Comparison of ENCODE assay signal across 11 cellular contexts in genomic region chr2:216107760-216108159, GRCh38. TPM values are rescaled to one million over a fixed set of nuclear protein-coding genes. Genes with fewer than 3 reads are reported as not detected.
DNase-seq lines count a peak whose midpoint lies in the region; ATAC-seq, FAIRE-seq and TF ChIP-seq lines count a peak whose summit lies in the region.
"Had no signal": no experiment of that assay in that cellular context is flagged by ENCODE, and none has a peak within 500 bp of the region (broad histone marks: within the 10 kb centered on the region; RNA-seq: fewer than 3 reads in every experiment).

No MANE protein-coding gene starts in this region.

- H3K27me3 Mint-ChIP-seq in activated naive CD4-positive, alpha-beta T cell treated with anti-CD3 and anti-CD28 coated beads, Interleukin-2, amount 50 U/mL, for 24 hours: no peaks in the 10 kb centered on the region
- peaks cover 5 to 10% of the 10 kb centered on the region in 2 donors for H3K27me3 Mint-ChIP-seq in stimulated activated naive B cell treated with anti-CD40 and anti-IgM and Interleukin-4, amounts not matched to agents 10 μg/mL and 1 μg/mL and 100 μg/mL, for 72 hours

- WGBS in K562 (ENCODE audit: insufficient coverage, low coverage, missing lambda C conversion rate): 27% methylated on average over 13 of the region's 13 CpGs

- peaks cover 5 to 14% of the 10 kb centered on the region in 2 experiments; a peak in 4 of 5 replicates for H3K4me1 ChIP-seq in K562 (replicated peaks in 1 of 2; ENCODE audit: control insufficient read depth in 2 of 2, insufficient read depth in 2 of 2, low read length in 2 of 2)

- peak overlapping the region; percentile 73 for H3K4me2 ChIP-seq in K562 (ENCODE audit: insufficient read depth, low read length)

- no peaks in the 10 kb centered on the region for H3K9me1 ChIP-seq in K562 (ENCODE audit: control insufficient read depth, insufficient read depth, low read length)

- no peak for TF ChIP-seq POLR2A in K562 (conservative IDR thresholded peaks at IDR 0.05)

- ATAC-seq in K562 (peak; percentile 58), HG02678 (IDR thresholded peaks at IDR 0.05; ENCODE audit: unreplicated experiment) (no peak), GM18870 (IDR thresholded peaks at IDR 0.05; ENCODE audit: unreplicated experiment) (no peak)
- no peak for ATAC-seq in stimulated activated naive B cell treated with anti-CD40 and anti-IgM and Interleukin-4, amounts not matched to agents 10 μg/mL and 1 μg/mL and 100 μg/mL, for 72 hours (replicated peaks)

- H3K4me1 Mint-ChIP-seq in activated naive CD4-positive, alpha-beta T cell treated with anti-CD3 and anti-CD28 coated beads, Interleukin-2, amount 50 U/mL, for 24 hours: peaks cover 36% of the 10 kb centered on the region
- peaks cover 16 to 30% of the 10 kb centered on the region in 2 donors for H3K4me1 Mint-ChIP-seq in stimulated activated naive B cell treated with anti-CD40 and anti-IgM and Interleukin-4, amounts not matched to agents 10 μg/mL and 1 μg/mL and 100 μg/mL, for 72 hours

- no peak overlapping the region for H3K4me3 ChIP-seq in K562

- no peak overlapping the region for H3K27ac Mint-ChIP-seq in activated naive CD4-positive, alpha-beta T cell treated with anti-CD3 and anti-CD28 coated beads, Interleukin-2, amount 50 U/mL, for 24 hours
- H3K27ac Mint-ChIP-seq in stimulated activated naive B cell treated with anti-CD40 and anti-IgM and Interleukin-4, amounts not matched to agents 10 μg/mL and 1 μg/mL and 100 μg/mL, for 72 hours: peak overlapping the region; percentile 56

- POLR2A ChIA-PET in K562 (lab: Yijun Ruan, JAX): interaction anchor here (1.5 to 1.6 kb wide), 2 partner anchors 11 to 14 kb away, joined by 4 read pairs; no protein-coding TSS in a partner anchor

- H3K79me2 ChIP-seq in K562 (ENCODE audit: control insufficient read depth, insufficient read depth, low read length): peaks cover 37% of the 10 kb centered on the region

- no peak for TF ChIP-seq EP300 in K562 (IDR thresholded peaks at IDR 0.05; ENCODE audit: low read length)

- H3K9me3 Mint-ChIP-seq in activated naive CD4-positive, alpha-beta T cell treated with anti-CD3 and anti-CD28 coated beads, Interleukin-2, amount 50 U/mL, for 24 hours: no peaks in the 10 kb centered on the region
- no peaks in the 10 kb centered on the region for H3K9me3 Mint-ChIP-seq in stimulated activated naive B cell treated with anti-CD40 and anti-IgM and Interleukin-4, amounts not matched to agents 10 μg/mL and 1 μg/mL and 100 μg/mL, for 72 hours
- H3K9me3 Mint-ChIP-seq: activated naive CD8-positive, alpha-beta T cell treated with anti-CD3 and anti-CD28 coated beads for 36 hours had no signal

- no peak for TF ChIP-seq CTCF in K562 (IDR thresholded peaks at IDR 0.05 in 2 of 3, conservative IDR thresholded peaks at IDR 0.05 in 1 of 3; ENCODE audit: insufficient read depth in 2 of 3, low read depth in 1 of 3, low read length in 3 of 3)

- H3K4me3 Mint-ChIP-seq in activated naive CD4-positive, alpha-beta T cell treated with anti-CD3 and anti-CD28 coated beads, Interleukin-2, amount 50 U/mL, for 24 hours: peak overlapping the region; percentile 100
- no peak overlapping the region for H3K4me3 Mint-ChIP-seq in stimulated activated naive B cell treated with anti-CD40 and anti-IgM and Interleukin-4, amounts not matched to agents 10 μg/mL and 1 μg/mL and 100 μg/mL, for 72 hours

- peak overlapping the region; percentile 75 to 79; a peak in 3 of 4 replicates for H3K9ac ChIP-seq in K562 (ENCODE audit: insufficient read depth in 1 of 2, low read depth in 2 of 2, low read length in 2 of 2)

- no peak for DNase-seq in activated naive CD4-positive, alpha-beta T cell treated with anti-CD3 and anti-CD28 coated beads, Interleukin-2, amount 50 U/mL, for 16 hours
- DNase-seq in K562 (ENCODE audit: extremely low read depth in 1 of 4, low spot score in 3 of 4): peak in 3 of 4 experiments; percentile 8 to 60 (median 12)
- peak; percentile 86 for DNase-seq in left kidney (ENCODE audit: low read depth, low spot score)
- no peak for DNase-seq in stimulated activated naive B cell treated with anti-CD40 and anti-IgM and Interleukin-4, amounts not matched to agents 10 μg/mL and 1 μg/mL and 100 μg/mL, for 72 hours
- DNase-seq in SHP77 (lab: John Stamatoyannopoulos, UW): no peak
- DNase-seq: activated naive CD8-positive, alpha-beta T cell treated with anti-CD3 and anti-CD28 coated beads for 36 hours; Right ventricle myocardium superior had no signal

- peaks cover 19% of the 10 kb centered on the region for H3K36me3 Mint-ChIP-seq in activated naive CD4-positive, alpha-beta T cell treated with anti-CD3 and anti-CD28 coated beads, Interleukin-2, amount 50 U/mL, for 24 hours
- H3K36me3 Mint-ChIP-seq in stimulated activated naive B cell treated with anti-CD40 and anti-IgM and Interleukin-4, amounts not matched to agents 10 μg/mL and 1 μg/mL and 100 μg/mL, for 72 hours: peaks cover 15 to 22% of the 10 kb centered on the region in 2 donors

- no TSS peak for BruUV-seq in K562 (replicated peaks; lab: Mats Ljungman, UMichigan)

- in situ Hi-C loops in K562 (cut with MboI): no loop called here

- no peak for TF ChIP-seq RAD21 in K562 (CRISPR knock-in tag; conservative IDR thresholded peaks at IDR 0.05 in 1 of 2, IDR thresholded peaks at IDR 0.05 in 1 of 2)

- CTCF ChIA-PET in K562 (lab: Yijun Ruan, JAX; ENCODE audit: low intra/inter-chr PET ratio): no interaction called here

- intact Hi-C loops in K562 (cut with micrococcal nuclease): loop anchor here (5.0 to 10.0 kb wide), 3 partner anchors 35 to 153 kb away; no protein-coding TSS in a partner anchor

- peaks cover 26% of the 10 kb centered on the region; the same call in 2 of the 3 replicates for H3K36me3 ChIP-seq in K562 (ENCODE audit: control insufficient read depth, insufficient read depth, low read length)

- no peak for FAIRE-seq in K562 (lab: Jason Lieb, UNC)
- FAIRE-seq: urothelium cell line had no signal

- H3K9me3 ChIP-seq in K562 (replicated peaks; ENCODE audit: control insufficient read depth, insufficient read depth, low read depth, low read length): no peaks in the 10 kb centered on the region

- H3K27ac ChIP-seq in K562 (ENCODE audit: extremely low read depth, low read depth, low read length): peak overlapping the region; percentile 46; the same call in 2 of the 3 replicates

- H4K20me1 ChIP-seq in K562 (replicated peaks; ENCODE audit: control insufficient read depth, insufficient read depth, low read length): no peaks in the 10 kb centered on the region; the same call in 1 of the 2 replicates

- H2AFZ ChIP-seq in K562 (ENCODE audit: low read depth, low read length): peak overlapping the region; percentile 88

- H3K27me3 ChIP-seq in K562 (ENCODE audit: control insufficient read depth in 2 of 2, insufficient read depth in 2 of 2, low read length in 2 of 2): no peaks in the 10 kb centered on the region

RNA-seq across cellular contexts. Expression of gene XRCC5, which starts 1.4 kb away (rescaled TPM):
- total RNA-seq in K562 (2011; cell fraction: chromatin; rRNA removed; ENCODE audit: low replicate concordance): 167 and 262 TPM in 2 replicates
- total RNA-seq in K562 (2011; cell fraction: nucleolus; rRNA removed): 85.9 and 98.2 TPM in 2 replicates
- total RNA-seq in K562 (2011; cell fraction: nucleoplasm; rRNA removed): 119 and 135 TPM in 2 replicates
- 189 and 191 TPM in 2 replicates for total RNA-seq in K562 (2014; rRNA removed)
- 334 and 394 TPM in 2 replicates for total RNA-seq in K562 (2014; rRNA removed; fragmentation: Illumina TruSeq; extraction: Trizol)
- 274 and 297 TPM in 2 replicates for total RNA-seq in K562 (2015; rRNA removed; fragmentation: Illumina TruSeq; extraction: Trizol)
- total RNA-seq in K562 (2021): 283 and 290 TPM in 2 replicates
- 398 and 551 TPM in 2 replicates for polyA plus RNA-seq in K562 (2011; rRNA removed)
- polyA plus RNA-seq in K562 (2011; cell fraction: cytosol; rRNA removed): 137 and 145 TPM in 2 replicates
- polyA plus RNA-seq in K562 (2011; cell fraction: nucleus; rRNA removed): 83.1 and 119 TPM in 2 replicates
- polyA plus RNA-seq in K562 (2012): 172 and 249 TPM in 2 replicates
- polyA plus RNA-seq in K562 (2014; fragmentation: Illumina TruSeq; extraction: Trizol): 252 and 289 TPM in 2 replicates
- polyA plus RNA-seq in K562 (2014; fragmentation: Nextera tagmentation; extraction: Ambion mirVana): 100 to 1,000 TPM; 325 to 369 TPM
- polyA plus RNA-seq in K562 (2014; rRNA removed): 156 and 168 TPM in 2 replicates
- polyA minus RNA-seq in K562 (2011; rRNA and poly(A)+ RNA removed): 747 and 768 TPM in 2 replicates
- 144 and 225 TPM in 2 replicates for polyA minus RNA-seq in K562 (2011; cell fraction: cytosol; rRNA and poly(A)+ RNA removed)
- 99.9 and 166 TPM in 2 replicates for polyA minus RNA-seq in K562 (2011; cell fraction: nucleus; rRNA and poly(A)+ RNA removed)

RNA-seq across cellular contexts. Expression of gene TMEM169, which starts 26.0 kb away (rescaled TPM):
- total RNA-seq in K562 (2011; cell fraction: chromatin; rRNA removed; ENCODE audit: low replicate concordance): not detected in 2 replicates
- not detected in 2 replicates for total RNA-seq in K562 (2011; cell fraction: nucleolus; rRNA removed)
- total RNA-seq in K562 (2011; cell fraction: nucleoplasm; rRNA removed): not detected in 2 replicates
- not detected in 2 replicates for total RNA-seq in K562 (2014; rRNA removed)
- 0.04 and 0.13 TPM in 2 replicates for total RNA-seq in K562 (2014; rRNA removed; fragmentation: Illumina TruSeq; extraction: Trizol)
- 0.08 TPM in 1 of 2 replicates, not detected in the other for total RNA-seq in K562 (2015; rRNA removed; fragmentation: Illumina TruSeq; extraction: Trizol)
- total RNA-seq in K562 (2021): 0.04 and 0.13 TPM in 2 replicates
- polyA plus RNA-seq in K562 (2011; rRNA removed): not detected in 2 replicates
- polyA plus RNA-seq in K562 (2011; cell fraction: cytosol; rRNA removed): not detected in 2 replicates
- polyA plus RNA-seq in K562 (2011; cell fraction: nucleus; rRNA removed): not detected in 2 replicates
- 0.09 and 0.57 TPM in 2 replicates for polyA plus RNA-seq in K562 (2012)
- 0.07 and 0.09 TPM in 2 replicates for polyA plus RNA-seq in K562 (2014; fragmentation: Illumina TruSeq; extraction: Trizol)
- polyA plus RNA-seq in K562 (2014; fragmentation: Nextera tagmentation; extraction: Ambion mirVana): under 1 TPM in 1 of 2 experiments, not detected in 1; 0.01 TPM
- polyA plus RNA-seq in K562 (2014; rRNA removed): not detected in 2 replicates
- not detected in 2 replicates for polyA minus RNA-seq in K562 (2011; rRNA and poly(A)+ RNA removed)
- not detected in 2 replicates for polyA minus RNA-seq in K562 (2011; cell fraction: cytosol; rRNA and poly(A)+ RNA removed)
- not detected in 2 replicates for polyA minus RNA-seq in K562 (2011; cell fraction: nucleus; rRNA and poly(A)+ RNA removed)

RNA-seq across cellular contexts. Expression of gene PECR, which starts 26.2 kb away (rescaled TPM):
- 10.8 and 13.1 TPM in 2 replicates for total RNA-seq in K562 (2011; cell fraction: chromatin; rRNA removed; ENCODE audit: low replicate concordance)
- 8.7 and 10.1 TPM in 2 replicates for total RNA-seq in K562 (2011; cell fraction: nucleolus; rRNA removed)
- 8.4 and 10.8 TPM in 2 replicates for total RNA-seq in K562 (2011; cell fraction: nucleoplasm; rRNA removed)
- total RNA-seq in K562 (2014; rRNA removed) (9.0 and 10.1 TPM in 2 replicates), K562 (2014; rRNA removed; fragmentation: Illumina TruSeq; extraction: Trizol) (7.6 and 7.8 TPM in 2 replicates), K562 (2015; rRNA removed; fragmentation: Illumina TruSeq; extraction: Trizol) (8.2 and 8.4 TPM in 2 replicates), K562 (2021) (6.2 and 6.8 TPM in 2 replicates)
- polyA plus RNA-seq in K562 (2011; rRNA removed) (7.0 and 9.0 TPM in 2 replicates), K562 (2014; fragmentation: Illumina TruSeq; extraction: Trizol) (8.2 and 8.4 TPM in 2 replicates), K562 (2014; fragmentation: Nextera tagmentation; extraction: Ambion mirVana) (1 to 10 TPM; 1.1 to 2.0 TPM), K562 (2014; rRNA removed) (8.7 and 10.3 TPM in 2 replicates)
- 6.8 and 8.6 TPM in 2 replicates for polyA plus RNA-seq in K562 (2011; cell fraction: cytosol; rRNA removed)
- polyA plus RNA-seq in K562 (2011; cell fraction: nucleus; rRNA removed): 3.8 and 5.2 TPM in 2 replicates
- polyA plus RNA-seq in K562 (2012): 6.5 and 34.5 TPM in 2 replicates
- 10.4 and 11.7 TPM in 2 replicates for polyA minus RNA-seq in K562 (2011; rRNA and poly(A)+ RNA removed)
- polyA minus RNA-seq in K562 (2011; cell fraction: cytosol; rRNA and poly(A)+ RNA removed): 3.5 and 5.1 TPM in 2 replicates
- 4.2 and 9.9 TPM in 2 replicates for polyA minus RNA-seq in K562 (2011; cell fraction: nucleus; rRNA and poly(A)+ RNA removed)

Comparison
In these comparisons a context has a peak if more than half of its experiments do, and no peak if none do; other contexts are left out.
1. DNase-seq: peak in K562 (3 of 4) and left kidney (single experiment); none in activated naive CD4-positive, alpha-beta T cell treated with anti-CD3 and anti-CD28 coated beads, Interleukin-2, amount 50 U/mL, for 16 hours (single experiment), stimulated activated naive B cell treated with anti-CD40 and anti-IgM and Interleukin-4, amounts not matched to agents 10 μg/mL and 1 μg/mL and 100 μg/mL, for 72 hours (single experiment) and SHP77 (0 of 2).